In the genomic region with DNA sequence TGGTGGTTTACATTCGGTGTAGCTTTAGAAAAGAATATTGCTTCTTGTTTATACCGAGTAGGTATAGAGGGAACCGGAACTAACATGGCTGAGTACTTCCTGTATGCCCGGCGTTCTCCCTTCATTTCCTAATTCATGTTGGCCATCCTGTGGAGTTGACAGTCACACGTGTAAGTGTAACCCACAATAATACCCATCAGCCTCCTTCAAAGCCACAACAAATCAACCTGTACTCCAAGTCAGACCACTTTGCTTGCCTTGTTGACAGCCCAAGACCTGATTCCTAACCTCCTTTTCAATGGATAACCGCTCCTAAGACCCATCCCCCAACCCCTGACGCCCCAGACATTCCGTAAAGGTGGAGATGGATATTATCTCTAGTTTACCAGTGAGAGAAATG, we compare ENCODE assay signal across 2 cellular contexts.
TF ChIP-seq lines count a peak whose summit lies in the region.

No MANE protein-coding gene starts in this region.

TF ChIP-seq in SK-N-SH, 30 proteins besides CTCF, POLR2A, EP300 and RAD21 (continued from another document):
- TF ChIP-seq, protein P1, sequence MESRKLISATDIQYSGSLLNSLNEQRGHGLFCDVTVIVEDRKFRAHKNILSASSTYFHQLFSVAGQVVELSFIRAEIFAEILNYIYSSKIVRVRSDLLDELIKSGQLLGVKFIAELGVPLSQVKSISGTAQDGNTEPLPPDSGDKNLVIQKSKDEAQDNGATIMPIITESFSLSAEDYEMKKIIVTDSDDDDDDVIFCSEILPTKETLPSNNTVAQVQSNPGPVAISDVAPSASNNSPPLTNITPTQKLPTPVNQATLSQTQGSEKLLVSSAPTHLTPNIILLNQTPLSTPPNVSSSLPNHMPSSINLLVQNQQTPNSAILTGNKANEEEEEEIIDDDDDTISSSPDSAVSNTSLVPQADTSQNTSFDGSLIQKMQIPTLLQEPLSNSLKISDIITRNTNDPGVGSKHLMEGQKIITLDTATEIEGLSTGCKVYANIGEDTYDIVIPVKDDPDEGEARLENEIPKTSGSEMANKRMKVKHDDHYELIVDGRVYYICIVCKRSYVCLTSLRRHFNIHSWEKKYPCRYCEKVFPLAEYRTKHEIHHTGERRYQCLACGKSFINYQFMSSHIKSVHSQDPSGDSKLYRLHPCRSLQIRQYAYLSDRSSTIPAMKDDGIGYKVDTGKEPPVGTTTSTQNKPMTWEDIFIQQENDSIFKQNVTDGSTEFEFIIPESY (IDR thresholded peaks at IDR 0.05; ENCODE audit: borderline replicate concordance, low read depth), result no peak
- no peak for TF ChIP-seq POLR2AphosphoS5 (IDR thresholded peaks at IDR 0.05; ENCODE audit: low read depth, low read length)
- TF ChIP-seq GATA2 (CRISPR knock-in tag; IDR thresholded peaks at IDR 0.05), result no peak
- TF ChIP-seq, protein P2, sequence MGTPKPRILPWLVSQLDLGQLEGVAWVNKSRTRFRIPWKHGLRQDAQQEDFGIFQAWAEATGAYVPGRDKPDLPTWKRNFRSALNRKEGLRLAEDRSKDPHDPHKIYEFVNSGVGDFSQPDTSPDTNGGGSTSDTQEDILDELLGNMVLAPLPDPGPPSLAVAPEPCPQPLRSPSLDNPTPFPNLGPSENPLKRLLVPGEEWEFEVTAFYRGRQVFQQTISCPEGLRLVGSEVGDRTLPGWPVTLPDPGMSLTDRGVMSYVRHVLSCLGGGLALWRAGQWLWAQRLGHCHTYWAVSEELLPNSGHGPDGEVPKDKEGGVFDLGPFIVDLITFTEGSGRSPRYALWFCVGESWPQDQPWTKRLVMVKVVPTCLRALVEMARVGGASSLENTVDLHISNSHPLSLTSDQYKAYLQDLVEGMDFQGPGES (IDR thresholded peaks at IDR 0.05; ENCODE audit: low read depth, low read length), result no peak
- no peak for TF ChIP-seq FOXJ3 (CRISPR knock-in tag; IDR thresholded peaks at IDR 0.05)
- no peak for TF ChIP-seq TCF12 (IDR thresholded peaks at IDR 0.05)
- no peak for TF ChIP-seq JUND (IDR thresholded peaks at IDR 0.05)
- TF ChIP-seq, protein P3, sequence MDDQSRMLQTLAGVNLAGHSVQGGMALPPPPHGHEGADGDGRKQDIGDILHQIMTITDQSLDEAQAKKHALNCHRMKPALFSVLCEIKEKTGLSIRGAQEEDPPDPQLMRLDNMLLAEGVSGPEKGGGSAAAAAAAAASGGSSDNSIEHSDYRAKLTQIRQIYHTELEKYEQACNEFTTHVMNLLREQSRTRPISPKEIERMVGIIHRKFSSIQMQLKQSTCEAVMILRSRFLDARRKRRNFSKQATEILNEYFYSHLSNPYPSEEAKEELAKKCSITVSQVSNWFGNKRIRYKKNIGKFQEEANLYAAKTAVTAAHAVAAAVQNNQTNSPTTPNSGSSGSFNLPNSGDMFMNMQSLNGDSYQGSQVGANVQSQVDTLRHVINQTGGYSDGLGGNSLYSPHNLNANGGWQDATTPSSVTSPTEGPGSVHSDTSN (IDR thresholded peaks at IDR 0.05), result no peak
- no peak for TF ChIP-seq CHD2 (IDR thresholded peaks at IDR 0.05; ENCODE audit: low read length, partially characterized antibody)
- TF ChIP-seq FOSL2 (IDR thresholded peaks at IDR 0.05; ENCODE audit: borderline replicate concordance, low read depth), result no peak
- TF ChIP-seq TEAD4 (IDR thresholded peaks at IDR 0.05; ENCODE audit: borderline replicate concordance, insufficient read depth), result no peak

TF ChIP-seq in SK-N-SH treated with all-trans-retinoic acid at 6 μM for 48 hours, 23 proteins besides CTCF, POLR2A, EP300 and RAD21 (continued from another document):
- TF ChIP-seq PATZ1 (CRISPR knock-in tag; IDR thresholded peaks at IDR 0.05; ENCODE audit: borderline replicate concordance), result no peak
- no peak for TF ChIP-seq TOX (CRISPR knock-in tag; IDR thresholded peaks at IDR 0.05; ENCODE audit: borderline replicate concordance)
- TF ChIP-seq ARNTL (CRISPR knock-in tag; IDR thresholded peaks at IDR 0.05; ENCODE audit: borderline replicate concordance, low read depth), result no peak
- TF ChIP-seq SNAI2 (CRISPR knock-in tag; IDR thresholded peaks at IDR 0.05), result no peak
- no peak for TF ChIP-seq OSR1 (CRISPR knock-in tag; IDR thresholded peaks at IDR 0.05)
- TF ChIP-seq GLIS3 (CRISPR knock-in tag; IDR thresholded peaks at IDR 0.05), result no peak
- no peak for TF ChIP-seq ZNF565 (CRISPR knock-in tag; conservative IDR thresholded peaks at IDR 0.05; ENCODE audit: low read depth)
